8 cellular contexts compared by ENCODE assay signal in genomic region chr11:117875397-117876048, GRCh38. TPM values are rescaled to one million over a fixed set of nuclear protein-coding genes. Genes with fewer than 3 reads are reported as not detected.
A peak's percentile ranks its signal among the peaks of the same experiment; 100 is the strongest.
DNase-seq lines count a peak whose midpoint lies in the region; ATAC-seq, FAIRE-seq and TF ChIP-seq lines count a peak whose summit lies in the region.
"Had no signal": no experiment of that assay in that cellular context is flagged by ENCODE, and none has a peak within 500 bp of the region (broad histone marks: within the 10 kb centered on the region; RNA-seq: fewer than 3 reads in every experiment).

No MANE protein-coding gene starts in this region.

- H3K18ac ChIP-seq in H1 (ENCODE audit: extremely low read depth, low read length), result peak overlapping the region; percentile 96

- peaks cover 11 to 30% (median 23%) of the 10 kb centered on the region in 4 experiments for H3K4me1 ChIP-seq in H1 (replicated peaks in 1 of 4; ENCODE audit: control insufficient read depth in 3 of 4, insufficient read depth in 4 of 4, low read length in 3 of 4)
- H3K4me1 ChIP-seq in parathyroid adenoma, result no peaks in the 10 kb centered on the region

- no peaks in the 10 kb centered on the region for H3K36me3 ChIP-seq in H1 (ENCODE audit: control insufficient read depth in 2 of 4, insufficient read depth in 4 of 4, low read length in 3 of 4)
- H3K36me3 ChIP-seq in parathyroid adenoma (ENCODE audit: control insufficient read depth, insufficient read depth, low read length), result no peaks in the 10 kb centered on the region

- peak overlapping the region; percentile 26 for H2AFZ ChIP-seq in H1 (ENCODE audit: low read length)
- no peak overlapping the region for H2AFZ ChIP-seq in parathyroid adenoma

- H3K4ac ChIP-seq in H1 (replicated peaks; ENCODE audit: insufficient read length, low read depth, low read length), result no peak overlapping the region

- peaks cover 25% of the 10 kb centered on the region for H3K23me2 ChIP-seq in H1 (ENCODE audit: low read depth, low read length)

- peaks cover 1% of the 10 kb centered on the region for H3K36me3 Mint-ChIP-seq in IgD-negative memory B cell
- H3K36me3 Mint-ChIP-seq in T-helper 2 cell treated with Interferon-gamma antibody and Interleukin-4, amounts not matched to agents 5 μg/mL and 100 μg/mL, for 36 hours (ENCODE audit: low read depth), result no peaks in the 10 kb centered on the region

- peaks cover 3 to 7% of the 10 kb centered on the region in 2 experiments for H4K20me1 ChIP-seq in H1 (replicated peaks in 1 of 2; ENCODE audit: control insufficient read depth in 1 of 2, insufficient read depth in 2 of 2, low read length in 2 of 2)

- peak overlapping the region in 3 of 4 donors; percentile 44 to 87 (median 56) for H3K4me3 Mint-ChIP-seq in IgD-negative memory B cell
- H3K4me3 Mint-ChIP-seq in T-helper 2 cell treated with Interferon-gamma antibody and Interleukin-4, amounts not matched to agents 5 μg/mL and 100 μg/mL, for 36 hours, result peak overlapping the region; percentile 82

- ATAC-seq in GM21619 (IDR thresholded peaks at IDR 0.05; ENCODE audit: unreplicated experiment) (no peak), HG02973 (IDR thresholded peaks at IDR 0.05; ENCODE audit: unreplicated experiment) (no peak)

- H3K79me1 ChIP-seq in H1 (ENCODE audit: low read depth, low read length), result peaks cover 9% of the 10 kb centered on the region

- POLR2A ChIA-PET in H1 (lab: Charles Lee; ENCODE audit: partially characterized antibody), result interaction anchor here (1.2 to 1.9 kb wide), 6 partner anchors 14 to 71 kb away, joined by 3 to 12 read pairs (median 4); no protein-coding TSS in a partner anchor

- peak overlapping the region; percentile 40 for H4K5ac ChIP-seq in H1 (ENCODE audit: insufficient read length, low read depth, low read length)

- TF ChIP-seq CTCF in H1 (IDR thresholded peaks at IDR 0.05; ENCODE audit: control extremely low read depth in 1 of 3, insufficient read depth in 1 of 3, low read depth in 1 of 3, low read length in 3 of 3) (no peak), parathyroid adenoma (IDR thresholded peaks at IDR 0.05) (no peak)

- H2AK5ac ChIP-seq in H1 (ENCODE audit: low read depth, low read length), result peak overlapping the region; percentile 29; the same call in 1 of the 2 replicates

- H3K27me3 ChIP-seq in H1 (replicated peaks in 1 of 4; ENCODE audit: control insufficient read depth in 3 of 4, extremely low read depth in 1 of 4, insufficient read depth in 3 of 4, low read length in 3 of 4), result peaks cover 0 to 17% (median 15%) of the 10 kb centered on the region in 4 experiments; a peak in 4 of 7 replicates
- H3K27me3 ChIP-seq in parathyroid adenoma (ENCODE audit: control insufficient read depth, insufficient read depth, low read length), result no peaks in the 10 kb centered on the region

- no peaks in the 10 kb centered on the region for H3K9me3 Mint-ChIP-seq in IgD-negative memory B cell
- no peaks in the 10 kb centered on the region for H3K9me3 Mint-ChIP-seq in T-helper 2 cell treated with Interferon-gamma antibody and Interleukin-4, amounts not matched to agents 5 μg/mL and 100 μg/mL, for 36 hours

- H3K4me1 Mint-ChIP-seq in IgD-negative memory B cell, result peaks cover 0 to 28% (median 9%) of the 10 kb centered on the region in 3 donors
- peaks cover 20% of the 10 kb centered on the region for H3K4me1 Mint-ChIP-seq in T-helper 2 cell treated with Interferon-gamma antibody and Interleukin-4, amounts not matched to agents 5 μg/mL and 100 μg/mL, for 36 hours (ENCODE audit: low read depth)

- no peak overlapping the region for H2BK5ac ChIP-seq in H1 (ENCODE audit: low read depth, low read length)

- H3K9me3 ChIP-seq in H1 (ENCODE audit: insufficient read depth in 2 of 2, low read depth in 1 of 2, low read length in 1 of 2), result no peaks in the 10 kb centered on the region
- H3K9me3 ChIP-seq in parathyroid adenoma (ENCODE audit: control insufficient read depth, low read length), result no peaks in the 10 kb centered on the region

- no peak for TF ChIP-seq RAD21 in H1 (IDR thresholded peaks at IDR 0.05 in 1 of 2, conservative IDR thresholded peaks at IDR 0.05 in 1 of 2; ENCODE audit: low read depth in 2 of 2, low read length in 2 of 2)

- WGBS in H1 (ENCODE audit: extremely low coverage in 1 of 2, insufficient coverage in 1 of 2, insufficient read length in 1 of 2, insufficient replicate concordance in 2 of 2, low coverage in 1 of 2, low lambda C conversion rate in 2 of 2, missing lambda C conversion rate in 1 of 2), 2 experiments, result 8% methylated on average over 19 of the region's 19 CpGs; no CpG with 5 or more reads in 1 of the 2 experiments

- peak overlapping the region; percentile 83 for H4K8ac ChIP-seq in H1 (ENCODE audit: extremely low read depth, insufficient read depth, low read length)

- H3K27ac ChIP-seq in H1 (ENCODE audit: low read depth, low read length) (no peak overlapping the region), parathyroid adenoma (no peak overlapping the region)

- peak overlapping the region; percentile 86 to 96 (median 87) for H3K4me3 ChIP-seq in H1 (ENCODE audit: extremely low read depth in 1 of 4, insufficient read depth in 2 of 4, low read depth in 3 of 4, low read length in 4 of 4)
- H3K4me3 ChIP-seq in parathyroid adenoma (ENCODE audit: low read depth, low read length), result peak overlapping the region; percentile 37

- H3K4me2 ChIP-seq in H1 (ENCODE audit: insufficient read depth in 1 of 2, low read depth in 2 of 2, low read length in 2 of 2) (peak overlapping the region; percentile 99 to 100), parathyroid adenoma (ENCODE audit: low read length) (peak overlapping the region; percentile 51)

- CTCF ChIA-PET in H1 (lab: Charles Lee; ENCODE audit: partially characterized antibody), result interaction anchor here (1.0 to 4.7 kb wide), 6 partner anchors 10 to 69 kb away, joined by 3 to 30 read pairs (median 4); no protein-coding TSS in a partner anchor

- peaks cover 0 to 37% of the 10 kb centered on the region in 2 experiments; a peak in 1 of 4 replicates for H3K79me2 ChIP-seq in H1 (ENCODE audit: control insufficient read depth in 1 of 2, insufficient read depth in 2 of 2, low read length in 2 of 2)
- H3K79me2 ChIP-seq in parathyroid adenoma, result no peaks in the 10 kb centered on the region

- H3K27me3 Mint-ChIP-seq in IgD-negative memory B cell, result peaks cover 62% of the 10 kb centered on the region
- peaks cover 67% of the 10 kb centered on the region for H3K27me3 Mint-ChIP-seq in T-helper 2 cell treated with Interferon-gamma antibody and Interleukin-4, amounts not matched to agents 5 μg/mL and 100 μg/mL, for 36 hours (ENCODE audit: low read depth)

- TF ChIP-seq POLR2A in H1 (IDR thresholded peaks at IDR 0.05; ENCODE audit: control extremely low read depth in 1 of 2, low read depth in 2 of 2, low read length in 2 of 2), result 0 out of 3 replicates have a peak, but pooled peaks of 1 of the 2 experiments have one; percentile 29

- 0 out of 2 replicates have a peak overlapping the region, but pooled peaks have one; percentile 1 for H2BK15ac ChIP-seq in H1 (ENCODE audit: low read length)

- H3K14ac ChIP-seq in H1 (ENCODE audit: insufficient read length), result no peak overlapping the region

- H2BK20ac ChIP-seq in H1 (ENCODE audit: low read length), result peak overlapping the region; percentile 83; the same call in 1 of the 2 replicates

- no peak for FAIRE-seq in H1 (lab: Jason Lieb, UNC)
- FAIRE-seq: endometrium had no signal

- H3K27ac Mint-ChIP-seq in IgD-negative memory B cell, result no peak overlapping the region
- no peak overlapping the region for H3K27ac Mint-ChIP-seq in T-helper 2 cell treated with Interferon-gamma antibody and Interleukin-4, amounts not matched to agents 5 μg/mL and 100 μg/mL, for 36 hours

- H3K23ac ChIP-seq in H1 (ENCODE audit: insufficient read length), result no peak overlapping the region

- DNase-seq in T-helper 2 cell treated with Interferon-gamma antibody and Interleukin-4, amounts not matched to agents 5 μg/mL and 100 μg/mL, for 36 hours (ENCODE audit: low spot score), result no peak
- DNase-seq in H1 (ENCODE audit: low read depth in 1 of 2, low spot score in 2 of 2), result peak in 1 of 2 experiments; percentile 59
- no peak for DNase-seq in HPDE6-E6E7 (ENCODE audit: extremely low spot score)

- no peak overlapping the region for H3K56ac ChIP-seq in H1 (replicated peaks; ENCODE audit: insufficient read length, low read depth, low read length)

- peak overlapping the region in 3 of 4 experiments; percentile 26 to 77 (median 75); a peak in 6 of 7 replicates for H3K9ac ChIP-seq in H1 (replicated peaks in 1 of 4; ENCODE audit: extremely low read depth in 1 of 4, low read depth in 3 of 4, low read length in 3 of 4)
- no peak overlapping the region for H3K9ac ChIP-seq in parathyroid adenoma

- no peak for TF ChIP-seq EP300 in H1 (IDR thresholded peaks at IDR 0.05; ENCODE audit: borderline replicate concordance in 1 of 2, low read depth in 2 of 2, low read length in 2 of 2)

- H4K91ac ChIP-seq in H1 (replicated peaks; ENCODE audit: insufficient read length, low read length), result no peak overlapping the region

- H2BK12ac ChIP-seq in H1 (ENCODE audit: low read depth, low read length), result peak overlapping the region; percentile 98; the same call in 1 of the 2 replicates

- H2BK120ac ChIP-seq in H1 (replicated peaks; ENCODE audit: low read depth, low read length), result no peak overlapping the region

RNA-seq across cellular contexts. Expression of gene FXYD6, which starts 0.9 kb away (rescaled TPM):
- polyA plus RNA-seq in IgD-negative memory B cell, result not detected
- 44.6 and 50.0 TPM in 2 replicates for total RNA-seq in H1 (2021; fragmentation: NEBNext Ultra II Directional; extraction: Animal tissue kit (Norgen Biotek cat#: 25700))
- 117 and 151 TPM in 2 replicates for polyA plus RNA-seq in H1 (2011; rRNA removed)
- polyA plus RNA-seq in H1 (2011; cell fraction: cytosol; rRNA removed), result 117 TPM
- 137 TPM for polyA plus RNA-seq in H1 (2011; cell fraction: nucleus; rRNA removed)
- 45.7 to 68.5 TPM (median 67.3 TPM) in 4 replicates for polyA plus RNA-seq in H1 (2012, experiment 1 of 2)
- polyA plus RNA-seq in H1 (2012, experiment 2 of 2), result 67.1 TPM
- 51.8 TPM for polyA plus RNA-seq in H1 (2013, experiment 1 of 2)
- 57.8 TPM for polyA plus RNA-seq in H1 (2013, experiment 2 of 2)
- 64.2 and 70.4 TPM in 2 replicates for polyA minus RNA-seq in H1 (2011; rRNA and poly(A)+ RNA removed)
- 17.0 TPM for polyA minus RNA-seq in H1 (2011; cell fraction: cytosol; rRNA and poly(A)+ RNA removed)
- 34.0 TPM for polyA minus RNA-seq in H1 (2011; cell fraction: nucleus; rRNA and poly(A)+ RNA removed)

RNA-seq across cellular contexts. Expression of gene FXYD2, which starts 51.0 kb away (rescaled TPM):
- polyA plus RNA-seq in IgD-negative memory B cell (not detected), H1 (2011; rRNA removed) (0.89 and 1.6 TPM in 2 replicates)
- 0.99 and 1.1 TPM in 2 replicates for total RNA-seq in H1 (2021; fragmentation: NEBNext Ultra II Directional; extraction: Animal tissue kit (Norgen Biotek cat#: 25700))
- polyA plus RNA-seq in H1 (2011; cell fraction: cytosol; rRNA removed), result 1.2 TPM
- polyA plus RNA-seq in H1 (2011; cell fraction: nucleus; rRNA removed), result 3.1 TPM
- polyA plus RNA-seq in H1 (2012, experiment 1 of 2), result 0.84 to 1.1 TPM (median 0.98 TPM) in 4 replicates
- 0.21 TPM for polyA plus RNA-seq in H1 (2012, experiment 2 of 2)
- polyA plus RNA-seq in H1 (2013, experiment 1 of 2), result 2.0 TPM
- 1.2 TPM for polyA plus RNA-seq in H1 (2013, experiment 2 of 2)
- polyA minus RNA-seq in H1 (2011; rRNA and poly(A)+ RNA removed), result 0.95 and 1.7 TPM in 2 replicates
- polyA minus RNA-seq in H1 (2011; cell fraction: cytosol; rRNA and poly(A)+ RNA removed), result 0.59 TPM
- polyA minus RNA-seq in H1 (2011; cell fraction: nucleus; rRNA and poly(A)+ RNA removed), result 4.4 TPM

RNA-seq across cellular contexts. Expression of gene TMPRSS13, which starts 53.7 kb away (rescaled TPM):
- polyA plus RNA-seq in IgD-negative memory B cell (0.35 TPM), H1 (2011; rRNA removed) (0.79 and 1.0 TPM in 2 replicates)
- total RNA-seq in H1 (2021; fragmentation: NEBNext Ultra II Directional; extraction: Animal tissue kit (Norgen Biotek cat#: 25700)), result 0.29 and 0.61 TPM in 2 replicates
- 0.88 TPM for polyA plus RNA-seq in H1 (2011; cell fraction: cytosol; rRNA removed)
- polyA plus RNA-seq in H1 (2011; cell fraction: nucleus; rRNA removed), result 1.5 TPM
- polyA plus RNA-seq in H1 (2012, experiment 1 of 2), result 0.26 to 0.66 TPM (median 0.36 TPM) in 4 replicates
- polyA plus RNA-seq in H1 (2012, experiment 2 of 2), result 0.52 TPM
- polyA plus RNA-seq in H1 (2013, experiment 1 of 2), result 0.32 TPM
- 0.40 TPM for polyA plus RNA-seq in H1 (2013, experiment 2 of 2)
- polyA minus RNA-seq in H1 (2011; rRNA and poly(A)+ RNA removed), result 0.54 and 0.98 TPM in 2 replicates
- 0.73 TPM for polyA minus RNA-seq in H1 (2011; cell fraction: cytosol; rRNA and poly(A)+ RNA removed)
- polyA minus RNA-seq in H1 (2011; cell fraction: nucleus; rRNA and poly(A)+ RNA removed), result 1.3 TPM

Comparison
In these comparisons a context has a peak if more than half of its experiments do, and no peak if none do; other contexts are left out.
1. RNA of gene FXYD6, which starts 0.9 kb away (polyA plus RNA-seq): 45.7 to 151 TPM in H1; not detected in IgD-negative memory B cell (single experiment); every median in the first group is over 10 times any median in the second.